ENCODE assay signal across 8 cellular contexts in genomic region chr20:22333885-22334545, GRCh38.
DNase-seq lines count a peak whose midpoint lies in the region; ATAC-seq and TF ChIP-seq lines count a peak whose summit lies in the region.

No MANE protein-coding gene starts in this region.

- no peaks in the 10 kb centered on the region for H3K36me3 ChIP-seq in thoracic aorta

- H3K27ac ChIP-seq in thoracic aorta: no peak overlapping the region

- TF ChIP-seq CTCF in thoracic aorta (IDR thresholded peaks at IDR 0.05): peak; percentile 67

- H3K9me3 ChIP-seq in T-helper 17 cell (ENCODE audit: control insufficient read depth, low read length, poor library complexity, severe bottlenecking): no peaks in the 10 kb centered on the region
- no peaks in the 10 kb centered on the region for H3K9me3 ChIP-seq in thoracic aorta

- H3K4me3 ChIP-seq in thoracic aorta: no peak overlapping the region

- H3K27me3 ChIP-seq in thoracic aorta (replicated peaks; ENCODE audit: insufficient read depth): no peaks in the 10 kb centered on the region

- H3K36me3 Mint-ChIP-seq in T-helper 17 cell (ENCODE audit: low read depth): peaks cover 5% of the 10 kb centered on the region

- H3K4me1 Mint-ChIP-seq in T-helper 17 cell: no peaks in the 10 kb centered on the region

- ATAC-seq in HG02678 (IDR thresholded peaks at IDR 0.05; ENCODE audit: unreplicated experiment) (peak; percentile 89), T-helper 17 cell (peak; percentile 42), thoracic aorta (ENCODE audit: insufficient number of reproducible peaks, low FRiP score, low read depth) (no peak)

- peak; percentile 2 for DNase-seq in activated naive CD4-positive, alpha-beta T cell treated with Interleukin-2 at 50 U/mL for 16 hours
- no peak for DNase-seq in activated naive CD4-positive, alpha-beta T cell (lab: John Stamatoyannopoulos, UW)
- peak; percentile 46 to 88 (median 70) for DNase-seq in NCI-H1417 (lab: John Stamatoyannopoulos, UW)
- DNase-seq in T-helper 17 cell: no peak
- DNase-seq in ecto neural progenitor cell (ENCODE audit: low spot score): peak; percentile 69
- peak; percentile 69 to 73 for DNase-seq in lung microvascular endothelial cell (ENCODE audit: low read depth in 2 of 2)
- no peak for DNase-seq in thoracic aorta (ENCODE audit: low spot score)

- no peak overlapping the region for H3K27ac Mint-ChIP-seq in T-helper 17 cell

- H3K4me1 ChIP-seq in thoracic aorta (ENCODE audit: control insufficient read depth in 1 of 2, low read depth in 2 of 2): peaks cover 0 to 2% of the 10 kb centered on the region in 2 donors

- peak overlapping the region; percentile 25 for H3K4me3 Mint-ChIP-seq in T-helper 17 cell

- H3K27me3 Mint-ChIP-seq in T-helper 17 cell: peaks cover 20% of the 10 kb centered on the region

Comparison
In these comparisons a context has a peak if more than half of its experiments do, and no peak if none do; other contexts are left out.
1. DNase-seq: peak in activated naive CD4-positive, alpha-beta T cell treated with Interleukin-2 at 50 U/mL for 16 hours (single experiment), NCI-H1417 (3 of 3), ecto neural progenitor cell (single experiment) and lung microvascular endothelial cell (2 of 2); none in activated naive CD4-positive, alpha-beta T cell (0 of 4), T-helper 17 cell (0 of 3) and thoracic aorta (single experiment).